Comparison of ENCODE assay signal across 40 cellular contexts in the genomic region with DNA sequence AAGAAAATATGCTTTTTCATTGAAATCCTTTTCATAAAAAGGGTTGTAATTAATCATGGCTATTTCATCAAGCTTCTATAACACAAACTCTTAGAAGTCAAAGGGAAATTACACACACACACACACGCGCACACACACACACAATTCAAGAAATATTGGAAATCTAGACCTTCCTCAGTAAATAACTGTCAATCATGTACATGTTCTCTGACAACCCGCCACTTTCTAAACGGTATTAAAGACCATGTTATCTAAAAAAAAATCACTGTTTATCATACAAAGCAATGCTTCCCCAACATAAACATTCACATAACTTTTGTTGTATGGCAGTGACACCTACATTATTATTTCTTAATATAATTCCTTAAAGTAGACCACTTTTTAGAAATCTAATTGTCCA.
"Had no signal": no experiment of that assay in that cellular context is flagged by ENCODE, and none has a peak within 500 bp of the region (broad histone marks: within the 10 kb centered on the region; RNA-seq: fewer than 3 reads in every experiment).

No MANE protein-coding gene starts in this region.

- H3K27me3 ChIP-seq: adrenal gland, ascending aorta, body of pancreas, brain microvascular endothelial cell, breast epithelium had no signal

- H3K4me3 ChIP-seq: adrenal gland, ascending aorta, body of pancreas, breast epithelium, cardiac muscle cell had no signal

- H3K27ac Mint-ChIP-seq: activated naive CD4-positive, alpha-beta T cell treated with anti-CD3 and anti-CD28 coated beads for 36 hours; activated naive CD4-positive, alpha-beta T cell treated with anti-CD3 and anti-CD28 coated beads, Interleukin-2, amount 10 ng/mL, durations not matched to agents 7 days and 5 days; activated naive CD4-positive, alpha-beta T cell treated with anti-CD3 and anti-CD28 coated beads, Interleukin-2, amount 50 U/mL, for 24 hours; activated naive CD4-positive, alpha-beta T cell treated with anti-CD3 and anti-CD28 coated beads, Interleukin-2, amount 50 U/mL, for 72 hours; activated naive CD8-positive, alpha-beta T cell; activated naive CD8-positive, alpha-beta T cell treated with anti-CD3 and anti-CD28 coated beads for 36 hours; activated naive CD8-positive, alpha-beta T cell treated with anti-CD3 and anti-CD28 coated beads, Interleukin-2, amount 10 ng/mL, durations not matched to agents 7 days and 5 days; activated naive CD8-positive, alpha-beta T cell treated with anti-CD3 and anti-CD28 coated beads, Interleukin-2, amount 50 U/mL, for 24 hours; activated T-cell treated with anti-CD3 and anti-CD28 coated beads, Interleukin-2, amount 50 U/mL, for 24 hours; activated T-cell treated with anti-CD3 and anti-CD28 coated beads, Interleukin-2, amount 50 U/mL, for 72 hours; activated T-helper 1 cell treated with anti-CD3 and anti-CD28 coated beads, Interleukin-12 subunit alpha, Interleukin-12 subunit beta, Interleukin-2, Interleukin-4 antibody, amounts not matched to agents 30 ng/mL and 10 ng/mL and 1 ng/mL, durations not matched to agents 14 hours and 24 hours and 36 hours; activated T-helper 17 cell treated with anti-CD3 and anti-CD28 coated beads, Interleukin-2, amount 50 U/mL, for 72 hours; activated T-helper 2 cell treated with anti-CD3 and anti-CD28 coated beads, Interferon-gamma antibody, Interleukin-2, Interleukin-4, amounts not matched to agents 10 μg/mL and 5 μg/mL and 100 μg/mL, durations not matched to agents 14 hours and 24 hours and 36 hours had no signal

- H3K4me3 Mint-ChIP-seq: activated naive CD4-positive, alpha-beta T cell treated with anti-CD3 and anti-CD28 coated beads for 36 hours; activated naive CD4-positive, alpha-beta T cell treated with anti-CD3 and anti-CD28 coated beads, Interleukin-2, amount 10 ng/mL, durations not matched to agents 7 days and 5 days; activated naive CD4-positive, alpha-beta T cell treated with anti-CD3 and anti-CD28 coated beads, Interleukin-2, amount 50 U/mL, for 24 hours; activated naive CD8-positive, alpha-beta T cell; activated naive CD8-positive, alpha-beta T cell treated with anti-CD3 and anti-CD28 coated beads for 36 hours; activated naive CD8-positive, alpha-beta T cell treated with anti-CD3 and anti-CD28 coated beads, Interleukin-2, amount 10 ng/mL, durations not matched to agents 7 days and 5 days; activated naive CD8-positive, alpha-beta T cell treated with anti-CD3 and anti-CD28 coated beads, Interleukin-2, amount 50 U/mL, for 24 hours; activated T-cell treated with anti-CD3 and anti-CD28 coated beads, Interleukin-2, amount 50 U/mL, for 24 hours; activated T-cell treated with anti-CD3 and anti-CD28 coated beads, Interleukin-2, amount 50 U/mL, for 4 hours; activated T-cell treated with anti-CD3 and anti-CD28 coated beads, Interleukin-2, amount 50 U/mL, for 72 hours; activated T-helper 1 cell treated with anti-CD3 and anti-CD28 coated beads, Interleukin-12 subunit alpha, Interleukin-12 subunit beta, Interleukin-2, Interleukin-4 antibody, amounts not matched to agents 30 ng/mL and 10 ng/mL and 1 ng/mL, durations not matched to agents 14 hours and 24 hours and 36 hours; activated T-helper 17 cell treated with anti-CD3 and anti-CD28 coated beads, Interleukin-2, amount 50 U/mL, for 72 hours; brain; central memory CD8-positive, alpha-beta T cell had no signal

- H3K36me3 Mint-ChIP-seq: activated naive CD4-positive, alpha-beta T cell treated with anti-CD3 and anti-CD28 coated beads, Interleukin-2, amount 10 ng/mL, durations not matched to agents 7 days and 5 days; activated naive CD4-positive, alpha-beta T cell treated with anti-CD3 and anti-CD28 coated beads, Interleukin-2, amount 50 U/mL, for 24 hours; activated naive CD4-positive, alpha-beta T cell treated with anti-CD3 and anti-CD28 coated beads, Interleukin-2, amount 50 U/mL, for 72 hours; activated naive CD8-positive, alpha-beta T cell; activated naive CD8-positive, alpha-beta T cell treated with anti-CD3 and anti-CD28 coated beads for 36 hours; activated naive CD8-positive, alpha-beta T cell treated with anti-CD3 and anti-CD28 coated beads, Interleukin-2, amount 10 ng/mL, durations not matched to agents 7 days and 5 days; brain had no signal

- H3K27me3 Mint-ChIP-seq: activated naive CD4-positive, alpha-beta T cell treated with anti-CD3 and anti-CD28 coated beads, Interleukin-2, amount 10 ng/mL, durations not matched to agents 7 days and 5 days; activated naive CD8-positive, alpha-beta T cell treated with anti-CD3 and anti-CD28 coated beads, Interleukin-2, amount 50 U/mL, for 24 hours; central memory CD8-positive, alpha-beta T cell had no signal

- H3K4me1 Mint-ChIP-seq: activated naive CD4-positive, alpha-beta T cell treated with anti-CD3 and anti-CD28 coated beads, Interleukin-2, amount 10 ng/mL, durations not matched to agents 7 days and 5 days; activated naive CD4-positive, alpha-beta T cell treated with anti-CD3 and anti-CD28 coated beads, Interleukin-2, amount 50 U/mL, for 24 hours; activated naive CD8-positive, alpha-beta T cell treated with anti-CD3 and anti-CD28 coated beads, Interleukin-2, amount 10 ng/mL, durations not matched to agents 7 days and 5 days; activated T-helper 17 cell treated with anti-CD3 and anti-CD28 coated beads, Interleukin-2, amount 50 U/mL, for 72 hours; central memory CD8-positive, alpha-beta T cell had no signal

- H3K27ac ChIP-seq: adrenal gland, ascending aorta, body of pancreas, brain microvascular endothelial cell, breast epithelium, cardiac muscle cell had no signal

- H3K9me3 ChIP-seq: adrenal gland, ascending aorta, body of pancreas, breast epithelium had no signal

- H3K36me3 ChIP-seq: adrenal gland, ascending aorta, brain microvascular endothelial cell, breast epithelium, cardiac muscle cell had no signal

- FAIRE-seq: astrocyte, bronchial epithelial cell had no signal

- DNase-seq: activated effector memory CD4-positive, alpha-beta T cell treated with anti-CD3 and anti-CD28 coated beads, Interleukin-2, amount 50 U/mL, for 16 hours; activated effector memory CD4-positive, alpha-beta T cell treated with Interleukin-2 at 50 U/mL for 16 hours; activated gamma-delta T cell; activated gamma-delta T cell treated with Interleukin-2 at 50 U/mL for 16 hours; activated naive CD4-positive, alpha-beta T cell; activated naive CD4-positive, alpha-beta T cell treated with anti-CD3 and anti-CD28 coated beads for 36 hours; activated naive CD4-positive, alpha-beta T cell treated with anti-CD3 and anti-CD28 coated beads, Interleukin-2, amount 10 ng/mL, durations not matched to agents 7 days and 5 days; activated naive CD4-positive, alpha-beta T cell treated with anti-CD3 and anti-CD28 coated beads, Interleukin-2, amount 50 U/mL, for 16 hours; activated naive CD4-positive, alpha-beta T cell treated with Interleukin-2 at 50 U/mL for 16 hours; activated naive CD8-positive, alpha-beta T cell treated with anti-CD3 and anti-CD28 coated beads for 36 hours; activated naive CD8-positive, alpha-beta T cell treated with anti-CD3 and anti-CD28 coated beads, Interleukin-2, amount 10 ng/mL, durations not matched to agents 7 days and 5 days; activated naive CD8-positive, alpha-beta T cell treated with anti-CD3 and anti-CD28 coated beads, Interleukin-2, amount 50 U/mL, for 24 hours; activated T-cell treated with anti-CD3 and anti-CD28 coated beads, Interleukin-2, amount 50 U/mL, for 1 hour; activated T-cell treated with anti-CD3 and anti-CD28 coated beads, Interleukin-2, amount 50 U/mL, for 24 hours; activated T-cell treated with anti-CD3 and anti-CD28 coated beads, Interleukin-2, amount 50 U/mL, for 4 hours; activated T-cell treated with anti-CD3 and anti-CD28 coated beads, Interleukin-2, amount 50 U/mL, for 48 hours; activated T-cell treated with anti-CD3 and anti-CD28 coated beads, Interleukin-2, amount 50 U/mL, for 72 hours; adrenal gland; amniotic stem cell; amygdala; anterior cingulate cortex; aorta; body of pancreas; brain microvascular endothelial cell; caudate nucleus; central memory CD4-positive, alpha-beta T cell; cerebellar nuclear complex had no signal

- H3K9me3 Mint-ChIP-seq: activated naive CD4-positive, alpha-beta T cell treated with anti-CD3 and anti-CD28 coated beads for 36 hours; activated naive CD4-positive, alpha-beta T cell treated with anti-CD3 and anti-CD28 coated beads, Interleukin-2, amount 10 ng/mL, durations not matched to agents 7 days and 5 days; activated naive CD4-positive, alpha-beta T cell treated with anti-CD3 and anti-CD28 coated beads, Interleukin-2, amount 50 U/mL, for 24 hours; activated naive CD4-positive, alpha-beta T cell treated with anti-CD3 and anti-CD28 coated beads, Interleukin-2, amount 50 U/mL, for 72 hours; activated naive CD8-positive, alpha-beta T cell treated with anti-CD3 and anti-CD28 coated beads for 36 hours; activated naive CD8-positive, alpha-beta T cell treated with anti-CD3 and anti-CD28 coated beads, Interleukin-2, amount 10 ng/mL, durations not matched to agents 7 days and 5 days; activated naive CD8-positive, alpha-beta T cell treated with anti-CD3 and anti-CD28 coated beads, Interleukin-2, amount 50 U/mL, for 24 hours; activated T-cell treated with anti-CD3 and anti-CD28 coated beads, Interleukin-2, amount 50 U/mL, for 24 hours; activated T-cell treated with anti-CD3 and anti-CD28 coated beads, Interleukin-2, amount 50 U/mL, for 4 hours; activated T-cell treated with anti-CD3 and anti-CD28 coated beads, Interleukin-2, amount 50 U/mL, for 72 hours; activated T-helper 1 cell treated with anti-CD3 and anti-CD28 coated beads, Interleukin-12 subunit alpha, Interleukin-12 subunit beta, Interleukin-2, Interleukin-4 antibody, amounts not matched to agents 30 ng/mL and 10 ng/mL and 1 ng/mL, durations not matched to agents 14 hours and 24 hours and 36 hours; activated T-helper 2 cell treated with anti-CD3 and anti-CD28 coated beads, Interferon-gamma antibody, Interleukin-2, Interleukin-4, amounts not matched to agents 10 μg/mL and 5 μg/mL and 100 μg/mL, durations not matched to agents 14 hours and 24 hours and 36 hours; central memory CD8-positive, alpha-beta T cell had no signal

- H3K4me1 ChIP-seq: adrenal gland, ascending aorta, body of pancreas, breast epithelium had no signal
